16 cellular contexts compared by ENCODE assay signal in genomic region chr10:95309958-95310357, GRCh38. TPM values are rescaled to one million over a fixed set of nuclear protein-coding genes. Genes with fewer than 3 reads are reported as not detected.
A peak's percentile ranks its signal among the peaks of the same experiment; 100 is the strongest.
DNase-seq lines count a peak whose midpoint lies in the region; ATAC-seq and TF ChIP-seq lines count a peak whose summit lies in the region.
"Had no signal": no experiment of that assay in that cellular context is flagged by ENCODE, and none has a peak within 500 bp of the region (broad histone marks: within the 10 kb centered on the region; RNA-seq: fewer than 3 reads in every experiment).

No MANE protein-coding gene starts in this region.

- no peak for TF ChIP-seq EP300 in stomach (IDR thresholded peaks at IDR 0.05)

- H2AFZ ChIP-seq in GM23338 = no peak overlapping the region

- H3K79me2 ChIP-seq in GM23338 (replicated peaks; ENCODE audit: insufficient read depth) = no peaks in the 10 kb centered on the region

- H3K27me3 ChIP-seq in GM23338 (ENCODE audit: insufficient read depth) = 0 out of 2 replicates have a peak, but pooled peaks cover 4% of the 10 kb centered on the region
- no peaks in the 10 kb centered on the region for H3K27me3 ChIP-seq in stomach
- H3K27me3 ChIP-seq: spleen had no signal

- peaks cover 12% of the 10 kb centered on the region; the same call in 1 of the 2 replicates for H3K9me2 ChIP-seq in GM23338 (ENCODE audit: insufficient read depth)

- intact Hi-C loops in stomach (cut with DNase I; ENCODE audit: low total_unique reads) = no loop called here

- CTCF ChIA-PET in activated naive CD4-positive, alpha-beta T cell treated with anti-CD3 and anti-CD28 coated beads, Interleukin-2, amount 10 ng/mL, durations not matched to agents 7 days and 5 days (lab: Charles Lee) = interaction anchor here (1.0 kb wide), 1 partner anchor 64 kb away, joined by 3 read pairs; no protein-coding TSS in a partner anchor

- ATAC-seq in GM23338 = no peak
- no peak for ATAC-seq in GM18520 (IDR thresholded peaks at IDR 0.05; ENCODE audit: unreplicated experiment)
- no peak for ATAC-seq in GM18873 (IDR thresholded peaks at IDR 0.05; ENCODE audit: low FRiP score, unreplicated experiment)

- H3K4me3 ChIP-seq in GM23338 = no peak overlapping the region
- no peak overlapping the region for H3K4me3 ChIP-seq in stomach
- H3K4me3 ChIP-seq: spleen had no signal

- H4K20me1 ChIP-seq in GM23338 (replicated peaks; ENCODE audit: insufficient read depth) = no peaks in the 10 kb centered on the region

- H3K27ac ChIP-seq in GM23338 (ENCODE audit: low read depth) (0 out of 2 replicates have a peak overlapping the region, but pooled peaks have one; percentile 15), stomach (peak overlapping the region in 4 of 5 donors; percentile 74 to 84 (median 81))
- H3K27ac ChIP-seq: epithelial cell of prostate had no signal

- no peaks in the 10 kb centered on the region for H3K9me3 ChIP-seq in stomach
- H3K9me3 ChIP-seq: spleen had no signal

- H3K4me2 ChIP-seq in GM23338 = peak overlapping the region; percentile 64

- H3K36me3 ChIP-seq in GM23338 (ENCODE audit: insufficient read depth) (no peaks in the 10 kb centered on the region), stomach (peaks cover 15 to 28% (median 19%) of the 10 kb centered on the region in 4 donors)

- peaks cover 23% of the 10 kb centered on the region for H3K4me1 Mint-ChIP-seq in activated naive CD4-positive, alpha-beta T cell treated with anti-CD3 and anti-CD28 coated beads, Interleukin-2, amount 10 ng/mL, durations not matched to agents 7 days and 5 days
- peaks cover 36% of the 10 kb centered on the region for H3K4me1 Mint-ChIP-seq in GM23338
- H3K4me1 Mint-ChIP-seq: central memory CD8-positive, alpha-beta T cell had no signal

- no peak for TF ChIP-seq CTCF in GM23338 (conservative IDR thresholded peaks at IDR 0.05; ENCODE audit: low read depth in 2 of 2)
- no peak for TF ChIP-seq CTCF in stomach (IDR thresholded peaks at IDR 0.05)

- peaks cover 48% of the 10 kb centered on the region for H3K27me3 Mint-ChIP-seq in activated naive CD4-positive, alpha-beta T cell treated with anti-CD3 and anti-CD28 coated beads, Interleukin-2, amount 10 ng/mL, durations not matched to agents 7 days and 5 days
- peaks cover 2% of the 10 kb centered on the region for H3K27me3 Mint-ChIP-seq in GM23338 (ENCODE audit: insufficient read depth, low read depth, poor library complexity)

- peaks cover 35% of the 10 kb centered on the region for H3K4me1 ChIP-seq in GM23338 (ENCODE audit: insufficient read depth)
- peaks cover 34 to 86% (median 60%) of the 10 kb centered on the region in 4 donors for H3K4me1 ChIP-seq in stomach

- DNase-seq in activated naive CD4-positive, alpha-beta T cell treated with anti-CD3 and anti-CD28 coated beads, Interleukin-2, amount 10 ng/mL, durations not matched to agents 7 days and 5 days = no peak
- no peak for DNase-seq in activated naive CD4-positive, alpha-beta T cell treated with Interleukin-2 at 50 U/mL for 16 hours
- DNase-seq in GM23338 (ENCODE audit: low spot score) (no peak), OCI-M1 (lab: John Stamatoyannopoulos, UW) (peak; percentile 62), stomach (no peak), NCI-H1930 (lab: John Stamatoyannopoulos, UW) (no peak)
- DNase-seq: activated CD4-positive, alpha-beta T cell treated with anti-CD3 and anti-CD28 coated beads, Interleukin-2, amount 50 U/mL, for 48 hours; activated gamma-delta T cell treated with Interleukin-2 at 50 U/mL for 16 hours; DMS79 treated with DMSO at 0.1 percent for 48 hours; GOT3; occipital lobe; spleen had no signal

- H3K9me3 Mint-ChIP-seq in activated naive CD4-positive, alpha-beta T cell treated with anti-CD3 and anti-CD28 coated beads, Interleukin-2, amount 10 ng/mL, durations not matched to agents 7 days and 5 days = no peaks in the 10 kb centered on the region
- no peaks in the 10 kb centered on the region for H3K9me3 Mint-ChIP-seq in GM23338
- H3K9me3 Mint-ChIP-seq: central memory CD8-positive, alpha-beta T cell had no signal

- TF ChIP-seq POLR2A in stomach (IDR thresholded peaks at IDR 0.05) = no peak

- H3K36me3 Mint-ChIP-seq in activated naive CD4-positive, alpha-beta T cell treated with anti-CD3 and anti-CD28 coated beads, Interleukin-2, amount 10 ng/mL, durations not matched to agents 7 days and 5 days = no peaks in the 10 kb centered on the region
- H3K36me3 Mint-ChIP-seq in GM23338 (ENCODE audit: low read depth) = no peaks in the 10 kb centered on the region; the same call in 2 of the 3 replicates

- WGBS in stomach, 5 donors = 13 to 30% (median 23%) methylated on average over 1 of the region's 1 CpG

- peak overlapping the region; percentile 84 for H3K27ac Mint-ChIP-seq in activated naive CD4-positive, alpha-beta T cell treated with anti-CD3 and anti-CD28 coated beads, Interleukin-2, amount 10 ng/mL, durations not matched to agents 7 days and 5 days
- H3K27ac Mint-ChIP-seq in GM23338 = no peak overlapping the region

- H3F3A ChIP-seq in GM23338 (replicated peaks; ENCODE audit: low read depth) = 0 out of 2 replicates have a peak, but pooled peaks cover 4% of the 10 kb centered on the region

- H3K4me3 Mint-ChIP-seq in activated naive CD4-positive, alpha-beta T cell treated with anti-CD3 and anti-CD28 coated beads, Interleukin-2, amount 10 ng/mL, durations not matched to agents 7 days and 5 days = peak overlapping the region; percentile 6
- H3K4me3 Mint-ChIP-seq in GM23338 = no peak overlapping the region
- H3K4me3 Mint-ChIP-seq: central memory CD8-positive, alpha-beta T cell had no signal

TF ChIP-seq in GM23338, 12 proteins besides CTCF, POLR2A, EP300 and RAD21:
- TF ChIP-seq STAT1 (IDR thresholded peaks at IDR 0.05; ENCODE audit: unreplicated experiment) (no peak), ZNF331 (CRISPR knock-in tag; IDR thresholded peaks at IDR 0.05; ENCODE audit: low read depth) (no peak), EZH2phosphoT487 (IDR thresholded peaks at IDR 0.05; ENCODE audit: unreplicated experiment) (no peak), CREB1 (CRISPR knock-in tag; IDR thresholded peaks at IDR 0.05; ENCODE audit: low read depth) (no peak), JUNB (IDR thresholded peaks at IDR 0.05; ENCODE audit: unreplicated experiment) (no peak), EZH2 (IDR thresholded peaks at IDR 0.05; ENCODE audit: low read depth, unreplicated experiment) (no peak)
- TF ChIP-seq, protein P1, sequence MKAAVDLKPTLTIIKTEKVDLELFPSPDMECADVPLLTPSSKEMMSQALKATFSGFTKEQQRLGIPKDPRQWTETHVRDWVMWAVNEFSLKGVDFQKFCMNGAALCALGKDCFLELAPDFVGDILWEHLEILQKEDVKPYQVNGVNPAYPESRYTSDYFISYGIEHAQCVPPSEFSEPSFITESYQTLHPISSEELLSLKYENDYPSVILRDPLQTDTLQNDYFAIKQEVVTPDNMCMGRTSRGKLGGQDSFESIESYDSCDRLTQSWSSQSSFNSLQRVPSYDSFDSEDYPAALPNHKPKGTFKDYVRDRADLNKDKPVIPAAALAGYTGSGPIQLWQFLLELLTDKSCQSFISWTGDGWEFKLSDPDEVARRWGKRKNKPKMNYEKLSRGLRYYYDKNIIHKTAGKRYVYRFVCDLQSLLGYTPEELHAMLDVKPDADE (IDR thresholded peaks at IDR 0.05) = no peak

RNA-seq across cellular contexts. Expression of gene PDLIM1, which starts 19.2 kb away (rescaled TPM):
- 110 and 111 TPM in 2 replicates for total RNA-seq in GM23338 (2014; rRNA removed; shearing (Covaris generic))
- polyA plus RNA-seq in GM23338 (2016; fragmentation: Nextera tagmentation; extraction: Ambion mirVana) (227 and 233 TPM in 2 replicates), stomach (100 to 1,000 TPM; 168 to 289 (median 277) TPM)
- 100 to 1,000 TPM in 2 of 5 donors, 10 to 100 TPM in 3; 41.7 to 231 (median 83.9) TPM for total RNA-seq in stomach
